Comparison of ENCODE assay signal across 8 cellular contexts in genomic region chr13:52582962-52583361, GRCh38.
DNase-seq lines count a peak whose midpoint lies in the region; ATAC-seq and FAIRE-seq lines count a peak whose summit lies in the region.
"Not testable (repeated sequence)": the region's sequence is repeated elsewhere in the genome, so short reads cannot be mapped to it uniquely, and the experiment has no call there.

No MANE protein-coding gene starts in this region.

- not testable (repeated sequence) for DNase-seq in GM18507 (ENCODE audit: extremely low spot score, insufficient read length, low read depth)
- peak; percentile 31 for DNase-seq in amniotic epithelial cell (ENCODE audit: low read depth)

- peak; percentile 60 for FAIRE-seq in GM18507 (lab: Jason Lieb, UNC)

- ATAC-seq in GM19023 (IDR thresholded peaks at IDR 0.05; ENCODE audit: unreplicated experiment): peak; percentile 60
- ATAC-seq in GM21367 (IDR thresholded peaks at IDR 0.05; ENCODE audit: unreplicated experiment): peak; percentile 78
- peak; percentile 70 for ATAC-seq in GM21825 (IDR thresholded peaks at IDR 0.05; ENCODE audit: unreplicated experiment)
- peak; percentile 96 for ATAC-seq in HG02938 (IDR thresholded peaks at IDR 0.05; ENCODE audit: unreplicated experiment)
- peak; percentile 93 for ATAC-seq in HG03196 (IDR thresholded peaks at IDR 0.05; ENCODE audit: unreplicated experiment)
- peak; percentile 94 for ATAC-seq in HG03565 (IDR thresholded peaks at IDR 0.05; ENCODE audit: unreplicated experiment)
